ENCODE assay signal across 7 cellular contexts in genomic region chr6:159720708-159721107, GRCh38. TPM values are rescaled to one million over a fixed set of nuclear protein-coding genes. Genes with fewer than 3 reads are reported as not detected.
DNase-seq lines count a peak whose midpoint lies in the region; ATAC-seq and TF ChIP-seq lines count a peak whose summit lies in the region.

No MANE protein-coding gene starts in this region.

- H3K4me3 ChIP-seq in Peyer's patch (no peak overlapping the region), dorsolateral prefrontal cortex (no peak overlapping the region), parathyroid adenoma (ENCODE audit: low read depth, low read length) (no peak overlapping the region)

- no peak overlapping the region for H2AFZ ChIP-seq in parathyroid adenoma

- H3K4me1 ChIP-seq in Peyer's patch (peaks cover 0 to 14% (median 0%) of the 10 kb centered on the region in 4 donors), parathyroid adenoma (no peaks in the 10 kb centered on the region)

- peak; percentile 52 for ATAC-seq in GM19467 (IDR thresholded peaks at IDR 0.05; ENCODE audit: unreplicated experiment)
- ATAC-seq in HG03108 (IDR thresholded peaks at IDR 0.05; ENCODE audit: unreplicated experiment): no peak

- no peak overlapping the region for H3K9ac ChIP-seq in parathyroid adenoma

- TF ChIP-seq POLR2A in Peyer's patch (IDR thresholded peaks at IDR 0.05): no peak

- peak; percentile 2 for DNase-seq in DMS153 (lab: John Stamatoyannopoulos, UW)
- DNase-seq in Peyer's patch: peak in 2 of 3 donors; percentile 39 to 55
- peak in 1 of 10 donors; percentile 9 for DNase-seq in dorsolateral prefrontal cortex
- no peak for DNase-seq in hippocampal formation (lab: John Stamatoyannopoulos, UW)

- H3K4me2 ChIP-seq in parathyroid adenoma (ENCODE audit: low read length): no peak overlapping the region

- H3K36me3 ChIP-seq in Peyer's patch: no peaks in the 10 kb centered on the region
- H3K36me3 ChIP-seq in parathyroid adenoma (ENCODE audit: control insufficient read depth, insufficient read depth, low read length): no peaks in the 10 kb centered on the region

- H3K79me2 ChIP-seq in parathyroid adenoma: peaks cover 27% of the 10 kb centered on the region

- no peak overlapping the region for H3K27ac ChIP-seq in Peyer's patch
- H3K27ac ChIP-seq in dorsolateral prefrontal cortex: no peak overlapping the region
- no peak overlapping the region for H3K27ac ChIP-seq in parathyroid adenoma

- intact Hi-C loops in dorsolateral prefrontal cortex (cut with DNase I): loop anchor here in 1 of 2 donors (10.0 kb wide), 1 partner anchor 244 kb away; the partner anchor contains the start of gene IGF2R

- H3K9me3 ChIP-seq in Peyer's patch (no peaks in the 10 kb centered on the region), parathyroid adenoma (ENCODE audit: control insufficient read depth, low read length) (no peaks in the 10 kb centered on the region)

- H3K27me3 ChIP-seq in Peyer's patch (no peaks in the 10 kb centered on the region), dorsolateral prefrontal cortex (no peaks in the 10 kb centered on the region), parathyroid adenoma (ENCODE audit: control insufficient read depth, insufficient read depth, low read length) (no peaks in the 10 kb centered on the region)

- peak; percentile 32 to 60 (median 53) for TF ChIP-seq CTCF in Peyer's patch (IDR thresholded peaks at IDR 0.05)
- peak in 51 of 56 donors; percentile 15 to 60 (median 39) for TF ChIP-seq CTCF in dorsolateral prefrontal cortex (IDR thresholded peaks at IDR 0.05 in 54 of 56, conservative IDR thresholded peaks at IDR 0.05 in 2 of 56; ENCODE audit: low read depth in 1 of 56, partially characterized antibody in 56 of 56)
- TF ChIP-seq CTCF in parathyroid adenoma (IDR thresholded peaks at IDR 0.05): peak; percentile 58

RNA-seq across cellular contexts. Expression of gene WTAP, which starts 6.6 kb away (rescaled TPM):
- 100 to 1,000 TPM in 1 of 4 donors, 10 to 100 TPM in 3; 65.0 to 105 (median 88.5) TPM for total RNA-seq in Peyer's patch
- 10 to 100 TPM; 54.0 to 94.6 (median 69.0) TPM for total RNA-seq in dorsolateral prefrontal cortex

RNA-seq across cellular contexts. Expression of gene SOD2, which starts 27.7 kb away (rescaled TPM):
- 100 to 1,000 TPM in 2 of 4 donors, 10 to 100 TPM in 2; 85.0 to 156 (median 103) TPM for total RNA-seq in Peyer's patch
- total RNA-seq in dorsolateral prefrontal cortex: 1,000 to 10,000 TPM in 3 of 120 experiments, 100 to 1,000 TPM in 117; 175 to 1,346 (median 313) TPM

RNA-seq across cellular contexts. Expression of gene ACAT2, which starts 41.1 kb away (rescaled TPM):
- 10 to 100 TPM in 3 of 4 donors, 1 to 10 TPM in 1; 6.6 to 22.2 (median 16.5) TPM for total RNA-seq in Peyer's patch
- total RNA-seq in dorsolateral prefrontal cortex: 10 to 100 TPM; 15.6 to 93.3 (median 38.7) TPM

Comparison
In these comparisons a context has a peak if more than half of its experiments do, and no peak if none do; other contexts are left out.
1. DNase-seq: peak in DMS153 (single experiment) and Peyer's patch (2 of 3); none in hippocampal formation (0 of 2).
2. Peak in every context shown above with its lines, with median percentiles within 50 percentile points of each other: CTCF ChIP-seq.